Comparison of ENCODE assay signal across 1 cellular context in the genomic region with DNA sequence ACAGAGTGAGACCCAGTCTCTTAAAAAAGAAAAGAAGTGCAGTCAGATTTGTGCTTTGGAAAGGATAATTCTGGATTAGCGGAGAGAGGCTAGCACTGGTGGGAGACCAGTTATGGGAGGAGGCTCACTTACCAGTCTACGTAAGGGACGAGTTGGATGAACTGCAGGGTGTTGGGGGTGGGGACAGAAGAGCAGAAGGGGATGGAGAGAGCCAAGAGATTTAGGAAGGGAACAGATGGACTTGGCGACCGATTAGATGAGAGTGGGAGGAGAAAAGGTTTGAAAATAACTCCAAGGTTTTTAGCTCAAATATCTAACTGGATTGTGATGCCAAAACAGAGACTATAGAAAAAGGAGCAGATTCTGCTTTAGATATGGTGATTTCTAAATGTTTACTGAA.
TF ChIP-seq lines count a peak whose summit lies in the region.

No MANE protein-coding gene starts in this region.

TF ChIP-seq in GM12878, 131 proteins besides CTCF, POLR2A, EP300 and RAD21:
- no peak for TF ChIP-seq RELB (IDR thresholded peaks at IDR 0.05; ENCODE audit: low read depth)
- TF ChIP-seq MAX (IDR thresholded peaks at IDR 0.05; ENCODE audit: low read depth, low read length), result no peak
- no peak for TF ChIP-seq SUPT20H (IDR thresholded peaks at IDR 0.05; ENCODE audit: borderline replicate concordance, control insufficient read depth, low read depth, low read length)
- TF ChIP-seq FOS (IDR thresholded peaks at IDR 0.05; ENCODE audit: borderline replicate concordance, extremely low read depth, insufficient read length), result no peak
- TF ChIP-seq, protein P1, sequence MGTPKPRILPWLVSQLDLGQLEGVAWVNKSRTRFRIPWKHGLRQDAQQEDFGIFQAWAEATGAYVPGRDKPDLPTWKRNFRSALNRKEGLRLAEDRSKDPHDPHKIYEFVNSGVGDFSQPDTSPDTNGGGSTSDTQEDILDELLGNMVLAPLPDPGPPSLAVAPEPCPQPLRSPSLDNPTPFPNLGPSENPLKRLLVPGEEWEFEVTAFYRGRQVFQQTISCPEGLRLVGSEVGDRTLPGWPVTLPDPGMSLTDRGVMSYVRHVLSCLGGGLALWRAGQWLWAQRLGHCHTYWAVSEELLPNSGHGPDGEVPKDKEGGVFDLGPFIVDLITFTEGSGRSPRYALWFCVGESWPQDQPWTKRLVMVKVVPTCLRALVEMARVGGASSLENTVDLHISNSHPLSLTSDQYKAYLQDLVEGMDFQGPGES (IDR thresholded peaks at IDR 0.05), result no peak
- no peak for TF ChIP-seq GABPA (IDR thresholded peaks at IDR 0.05; ENCODE audit: low read depth)
- TF ChIP-seq, protein P2, sequence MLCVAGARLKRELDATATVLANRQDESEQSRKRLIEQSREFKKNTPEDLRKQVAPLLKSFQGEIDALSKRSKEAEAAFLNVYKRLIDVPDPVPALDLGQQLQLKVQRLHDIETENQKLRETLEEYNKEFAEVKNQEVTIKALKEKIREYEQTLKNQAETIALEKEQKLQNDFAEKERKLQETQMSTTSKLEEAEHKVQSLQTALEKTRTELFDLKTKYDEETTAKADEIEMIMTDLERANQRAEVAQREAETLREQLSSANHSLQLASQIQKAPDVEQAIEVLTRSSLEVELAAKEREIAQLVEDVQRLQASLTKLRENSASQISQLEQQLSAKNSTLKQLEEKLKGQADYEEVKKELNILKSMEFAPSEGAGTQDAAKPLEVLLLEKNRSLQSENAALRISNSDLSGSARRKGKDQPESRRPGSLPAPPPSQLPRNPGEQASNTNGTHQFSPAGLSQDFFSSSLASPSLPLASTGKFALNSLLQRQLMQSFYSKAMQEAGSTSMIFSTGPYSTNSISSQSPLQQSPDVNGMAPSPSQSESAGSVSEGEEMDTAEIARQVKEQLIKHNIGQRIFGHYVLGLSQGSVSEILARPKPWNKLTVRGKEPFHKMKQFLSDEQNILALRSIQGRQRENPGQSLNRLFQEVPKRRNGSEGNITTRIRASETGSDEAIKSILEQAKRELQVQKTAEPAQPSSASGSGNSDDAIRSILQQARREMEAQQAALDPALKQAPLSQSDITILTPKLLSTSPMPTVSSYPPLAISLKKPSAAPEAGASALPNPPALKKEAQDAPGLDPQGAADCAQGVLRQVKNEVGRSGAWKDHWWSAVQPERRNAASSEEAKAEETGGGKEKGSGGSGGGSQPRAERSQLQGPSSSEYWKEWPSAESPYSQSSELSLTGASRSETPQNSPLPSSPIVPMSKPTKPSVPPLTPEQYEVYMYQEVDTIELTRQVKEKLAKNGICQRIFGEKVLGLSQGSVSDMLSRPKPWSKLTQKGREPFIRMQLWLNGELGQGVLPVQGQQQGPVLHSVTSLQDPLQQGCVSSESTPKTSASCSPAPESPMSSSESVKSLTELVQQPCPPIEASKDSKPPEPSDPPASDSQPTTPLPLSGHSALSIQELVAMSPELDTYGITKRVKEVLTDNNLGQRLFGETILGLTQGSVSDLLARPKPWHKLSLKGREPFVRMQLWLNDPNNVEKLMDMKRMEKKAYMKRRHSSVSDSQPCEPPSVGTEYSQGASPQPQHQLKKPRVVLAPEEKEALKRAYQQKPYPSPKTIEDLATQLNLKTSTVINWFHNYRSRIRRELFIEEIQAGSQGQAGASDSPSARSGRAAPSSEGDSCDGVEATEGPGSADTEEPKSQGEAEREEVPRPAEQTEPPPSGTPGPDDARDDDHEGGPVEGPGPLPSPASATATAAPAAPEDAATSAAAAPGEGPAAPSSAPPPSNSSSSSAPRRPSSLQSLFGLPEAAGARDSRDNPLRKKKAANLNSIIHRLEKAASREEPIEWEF (IDR thresholded peaks at IDR 0.05; ENCODE audit: insufficient replicate concordance, low read depth, low read length), result no peak
- no peak for TF ChIP-seq E2F8 (IDR thresholded peaks at IDR 0.05; ENCODE audit: low read depth, partially characterized antibody)
- no peak for TF ChIP-seq SMARCA5 (IDR thresholded peaks at IDR 0.05)
- TF ChIP-seq ATF3 (IDR thresholded peaks at IDR 0.05; ENCODE audit: borderline replicate concordance, extremely low read depth, low read depth, low read length), result no peak
- TF ChIP-seq MYB (IDR thresholded peaks at IDR 0.05; ENCODE audit: borderline replicate concordance, low read depth, low read length), result no peak
- no peak for TF ChIP-seq ZBED1 (IDR thresholded peaks at IDR 0.05; ENCODE audit: borderline replicate concordance)
- no peak for TF ChIP-seq ZBTB33 (IDR thresholded peaks at IDR 0.05)
- no peak for TF ChIP-seq SPI1 (IDR thresholded peaks at IDR 0.05; ENCODE audit: borderline replicate concordance, insufficient read depth, low read depth, low read length)
- TF ChIP-seq ZBTB4 (CRISPR knock-in tag; IDR thresholded peaks at IDR 0.05), result no peak
- TF ChIP-seq STAT3 (IDR thresholded peaks at IDR 0.05; ENCODE audit: low read depth, low read length), result no peak
- no peak for TF ChIP-seq HDAC2 (IDR thresholded peaks at IDR 0.05)
